8 cellular contexts compared by ENCODE assay signal in the genomic region with DNA sequence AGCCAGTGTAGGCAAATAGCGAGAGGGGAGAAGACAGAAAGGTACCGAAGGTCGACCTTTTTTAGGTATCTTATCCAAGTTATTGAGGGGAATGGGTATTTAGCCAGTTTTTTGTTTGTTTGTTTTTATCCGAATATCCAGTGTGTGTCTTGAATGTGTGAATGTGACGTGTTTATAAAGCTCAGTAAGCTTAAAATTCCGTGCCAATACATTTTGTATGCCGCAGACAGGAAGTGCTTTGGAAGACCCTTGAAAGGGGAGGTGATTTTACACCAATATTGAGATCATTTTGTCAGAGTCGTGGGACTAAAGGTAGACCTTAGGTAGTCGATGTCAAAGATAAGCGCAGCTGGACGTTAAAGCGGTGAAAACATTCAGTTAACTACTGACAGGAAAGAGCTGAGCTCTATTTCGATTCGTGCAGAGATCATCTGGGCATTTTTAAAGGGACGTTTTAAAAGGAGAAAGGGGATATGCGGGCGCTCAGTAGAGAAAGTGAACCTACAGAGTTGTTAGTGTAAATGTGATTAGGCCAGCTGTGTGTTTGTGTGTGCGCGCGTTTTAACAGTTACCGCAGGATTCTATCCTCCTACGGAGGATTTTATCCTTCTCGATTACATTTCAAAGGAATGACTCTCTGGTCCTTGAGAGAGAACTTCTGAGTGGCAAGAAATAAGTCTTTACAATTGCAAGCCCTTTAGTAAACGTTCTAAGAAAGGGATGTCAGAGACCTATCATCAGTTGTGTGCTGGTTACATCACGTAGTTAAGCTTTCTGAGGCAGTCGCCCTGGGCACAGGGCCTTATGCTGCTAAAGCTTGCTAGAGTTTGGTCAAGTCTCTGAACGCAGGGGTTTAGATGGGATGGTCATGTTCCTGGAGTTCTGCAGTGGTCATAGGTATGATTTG. TPM values are rescaled to one million over a fixed set of nuclear protein-coding genes. Genes with fewer than 3 reads are reported as not detected.
DNase-seq lines count a peak whose midpoint lies in the region; ATAC-seq and TF ChIP-seq lines count a peak whose summit lies in the region.

No MANE protein-coding gene starts in this region.

- ATAC-seq in GM18511 (IDR thresholded peaks at IDR 0.05; ENCODE audit: unreplicated experiment) (peak; percentile 14), HG02642 (IDR thresholded peaks at IDR 0.05; ENCODE audit: poor library complexity, unreplicated experiment) (no peak), HG02981 (IDR thresholded peaks at IDR 0.05; ENCODE audit: unreplicated experiment) (no peak)

- TF ChIP-seq CTCF in AG09309 (IDR thresholded peaks at IDR 0.05; ENCODE audit: control insufficient read depth, insufficient read depth, low read depth, low read length, missing control alignments) (no peak), lower leg skin (IDR thresholded peaks at IDR 0.05) (no peak)

- DNase-seq in AG09309 (ENCODE audit: low read depth) (no peak), NCI-H69 (lab: John Stamatoyannopoulos, UW) (peak; percentile 69), cerebellum (ENCODE audit: low spot score) (peak; percentile 13), lower leg skin (ENCODE audit: low spot score in 2 of 2) (no peak)
- DNase-seq in activated naive CD4-positive, alpha-beta T cell (lab: John Stamatoyannopoulos, UW) = no peak

- WGBS in lower leg skin, 2 donors = 7 to 8% methylated on average over 27 of the region's 27 CpGs

- intact Hi-C loops in lower leg skin (cut with DNase I; ENCODE audit: low total_unique reads) = no loop called here

- peak overlapping the region; percentile 63 for H3K4me3 ChIP-seq in AG09309 (ENCODE audit: control insufficient read depth, low read depth, low read length)
- peak overlapping the region; percentile 81 for H3K4me3 ChIP-seq in lower leg skin (ENCODE audit: low read depth, poor library complexity, severe bottlenecking)

- no peak for TF ChIP-seq POLR2A in lower leg skin (IDR thresholded peaks at IDR 0.05)

RNA-seq across cellular contexts. Expression of a gene that starts 0.6 kb away (rescaled TPM):
- total RNA-seq in cerebellum = 58.5 TPM
- total RNA-seq in lower leg skin = 10 to 100 TPM; 25.8 to 42.4 (median 34.6) TPM

Comparison
In these comparisons a context has a peak if more than half of its experiments do, and no peak if none do; other contexts are left out.
1. DNase-seq: peak in NCI-H69 (single experiment) and cerebellum (single experiment); none in AG09309 (single experiment), lower leg skin (0 of 2) and activated naive CD4-positive, alpha-beta T cell (0 of 4).